Comparison of ENCODE assay signal across 8 cellular contexts in the genomic region with DNA sequence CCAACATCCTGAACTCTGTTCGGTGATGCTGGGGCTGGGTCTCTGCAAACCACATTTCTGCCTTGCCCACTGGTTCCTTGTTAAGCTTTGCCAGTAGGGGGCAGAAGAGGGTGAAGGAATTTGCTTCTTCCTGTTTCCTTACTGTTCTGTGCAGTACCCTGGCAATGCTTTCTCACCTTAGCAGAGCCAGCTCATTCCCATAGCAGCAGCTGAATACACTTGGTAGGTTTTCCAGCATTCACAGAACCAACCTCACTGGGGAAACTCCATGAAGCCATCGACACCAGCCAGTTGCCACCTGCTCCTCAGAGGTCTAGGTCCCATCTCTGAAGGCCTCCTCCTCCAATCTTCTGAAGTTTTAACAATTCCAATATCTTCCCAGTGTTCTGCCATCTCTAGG.
DNase-seq lines count a peak whose midpoint lies in the region; TF ChIP-seq lines count a peak whose summit lies in the region.

No MANE protein-coding gene starts in this region.

- POLR2A ChIA-PET in HEK293T (lab: Yijun Ruan, JAX): no interaction called here

- no peak overlapping the region for H3K27ac Mint-ChIP-seq in activated naive CD4-positive, alpha-beta T cell treated with anti-CD3 and anti-CD28 coated beads for 36 hours
- H3K27ac Mint-ChIP-seq in chondrocyte (ENCODE audit: unreplicated experiment): no peak overlapping the region

- H3K4me3 Mint-ChIP-seq in activated naive CD4-positive, alpha-beta T cell treated with anti-CD3 and anti-CD28 coated beads for 36 hours: no peak overlapping the region
- H3K4me3 Mint-ChIP-seq in chondrocyte (ENCODE audit: unreplicated experiment): no peak overlapping the region

- H3K36me3 Mint-ChIP-seq in activated naive CD4-positive, alpha-beta T cell treated with anti-CD3 and anti-CD28 coated beads for 36 hours (ENCODE audit: low read depth): no peaks in the 10 kb centered on the region
- no peaks in the 10 kb centered on the region for H3K36me3 Mint-ChIP-seq in chondrocyte (ENCODE audit: low read depth)

- CTCF ChIA-PET in activated naive CD4-positive, alpha-beta T cell treated with anti-CD3 and anti-CD28 coated beads for 36 hours (lab: Charles Lee): interaction anchor here (0.7 to 1.4 kb wide), 4 partner anchors 81 to 578 kb away, joined by 3 to 6 read pairs (median 3); no protein-coding TSS in a partner anchor
- CTCF ChIA-PET in HEK293T (lab: Yijun Ruan, JAX): interaction anchor here (1.1 kb wide), 1 partner anchor 156 kb away, joined by 3 read pairs; no protein-coding TSS in a partner anchor

- intact Hi-C loops in activated naive CD4-positive, alpha-beta T cell treated with anti-CD3 and anti-CD28 coated beads for 36 hours (cut with micrococcal nuclease): loop anchor here (1.0 to 2.0 kb wide), 3 partner anchors 156 to 578 kb away; no protein-coding TSS in a partner anchor

- DNase-seq in activated naive CD4-positive, alpha-beta T cell treated with anti-CD3 and anti-CD28 coated beads for 36 hours: peak; percentile 57
- no peak for DNase-seq in activated naive CD4-positive, alpha-beta T cell treated with anti-CD3 and anti-CD28 coated beads, Interleukin-2, amount 50 U/mL, for 16 hours
- DNase-seq in HEK293T (ENCODE audit: extremely low spot score) (peak; percentile 48), NCI-H2029 treated with DMSO at 0.1 percent for 48 hours (lab: John Stamatoyannopoulos, UW) (peak; percentile 39), chondrocyte (ENCODE audit: low spot score) (no peak), retina (peak; percentile 12), medulla oblongata (ENCODE audit: extremely low spot score) (no peak), DMS79 (lab: John Stamatoyannopoulos, UW) (no peak)

- H3K4me1 Mint-ChIP-seq in activated naive CD4-positive, alpha-beta T cell treated with anti-CD3 and anti-CD28 coated beads for 36 hours (ENCODE audit: low read depth): no peaks in the 10 kb centered on the region
- peaks cover 3% of the 10 kb centered on the region for H3K4me1 Mint-ChIP-seq in chondrocyte (ENCODE audit: low read depth)

- peak; percentile 75 for TF ChIP-seq CTCF in chondrocyte (IDR thresholded peaks at IDR 0.05)

- peaks cover 4% of the 10 kb centered on the region for H3K27me3 Mint-ChIP-seq in activated naive CD4-positive, alpha-beta T cell treated with anti-CD3 and anti-CD28 coated beads for 36 hours (ENCODE audit: low read depth)
- peaks cover 13% of the 10 kb centered on the region for H3K27me3 Mint-ChIP-seq in chondrocyte (ENCODE audit: low read depth)

- H3K9me3 Mint-ChIP-seq in activated naive CD4-positive, alpha-beta T cell treated with anti-CD3 and anti-CD28 coated beads for 36 hours: no peaks in the 10 kb centered on the region
- peaks cover under 1% of the 10 kb centered on the region for H3K9me3 Mint-ChIP-seq in chondrocyte (ENCODE audit: low read depth)

TF ChIP-seq in HEK293T, 16 proteins besides CTCF, POLR2A, EP300 and RAD21:
- TF ChIP-seq SP1 (IDR thresholded peaks at IDR 0.05): no peak
- no peak for TF ChIP-seq L3MBTL2 (conservative IDR thresholded peaks at IDR 0.05)
- no peak for TF ChIP-seq FOXK2 (IDR thresholded peaks at IDR 0.05)
- no peak for TF ChIP-seq ELF4 (IDR thresholded peaks at IDR 0.05)
- no peak for TF ChIP-seq LEF1 (IDR thresholded peaks at IDR 0.05; ENCODE audit: borderline replicate concordance)
- TF ChIP-seq, protein P1, sequence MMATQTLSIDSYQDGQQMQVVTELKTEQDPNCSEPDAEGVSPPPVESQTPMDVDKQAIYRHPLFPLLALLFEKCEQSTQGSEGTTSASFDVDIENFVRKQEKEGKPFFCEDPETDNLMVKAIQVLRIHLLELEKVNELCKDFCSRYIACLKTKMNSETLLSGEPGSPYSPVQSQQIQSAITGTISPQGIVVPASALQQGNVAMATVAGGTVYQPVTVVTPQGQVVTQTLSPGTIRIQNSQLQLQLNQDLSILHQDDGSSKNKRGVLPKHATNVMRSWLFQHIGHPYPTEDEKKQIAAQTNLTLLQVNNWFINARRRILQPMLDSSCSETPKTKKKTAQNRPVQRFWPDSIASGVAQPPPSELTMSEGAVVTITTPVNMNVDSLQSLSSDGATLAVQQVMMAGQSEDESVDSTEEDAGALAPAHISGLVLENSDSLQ (IDR thresholded peaks at IDR 0.05): no peak
- TF ChIP-seq HDGF (IDR thresholded peaks at IDR 0.05; ENCODE audit: borderline replicate concordance): no peak
- no peak for TF ChIP-seq FOXM1 (IDR thresholded peaks at IDR 0.05; ENCODE audit: borderline replicate concordance)
- TF ChIP-seq SUZ12 (IDR thresholded peaks at IDR 0.05): no peak
- no peak for TF ChIP-seq CTBP1 (IDR thresholded peaks at IDR 0.05; ENCODE audit: borderline replicate concordance)
- no peak for TF ChIP-seq ARNT (IDR thresholded peaks at IDR 0.05)

Comparison
In these comparisons a context has a peak if more than half of its experiments do, and no peak if none do; other contexts are left out.
1. DNase-seq: peak in activated naive CD4-positive, alpha-beta T cell treated with anti-CD3 and anti-CD28 coated beads for 36 hours (single experiment), HEK293T (single experiment), NCI-H2029 treated with DMSO at 0.1 percent for 48 hours (single experiment) and retina (single experiment); none in activated naive CD4-positive, alpha-beta T cell treated with anti-CD3 and anti-CD28 coated beads, Interleukin-2, amount 50 U/mL, for 16 hours (single experiment), chondrocyte (single experiment), medulla oblongata (single experiment) and DMS79 (single experiment).